ENCODE assay signal across 17 cellular contexts in genomic region chr5:16808936-16809815, GRCh38.
DNase-seq lines count a peak whose midpoint lies in the region; ATAC-seq, FAIRE-seq and TF ChIP-seq lines count a peak whose summit lies in the region.
"Had no signal": no experiment of that assay in that cellular context is flagged by ENCODE, and none has a peak within 500 bp of the region (broad histone marks: within the 10 kb centered on the region; RNA-seq: fewer than 3 reads in every experiment).

No MANE protein-coding gene starts in this region.

- peaks cover 10% of the 10 kb centered on the region for H3K36me3 Mint-ChIP-seq in astrocyte (ENCODE audit: low read depth, unreplicated experiment)

- H3K4me2 ChIP-seq in HCT116 (ENCODE audit: low read length) (peak overlapping the region; percentile 27), astrocyte (ENCODE audit: low read length) (peak overlapping the region; percentile 74), keratinocyte (ENCODE audit: control insufficient read depth, extremely low read depth, insufficient read depth, low read depth, low read length) (peak overlapping the region; percentile 34), skeletal muscle satellite cell (ENCODE audit: low read length) (peak overlapping the region; percentile 22)

- TF ChIP-seq RAD21 in HCT116 (IDR thresholded peaks at IDR 0.05; ENCODE audit: low read depth), result no peak

- H3K27me3 ChIP-seq in HCT116 (ENCODE audit: insufficient read depth, low read length) (no peaks in the 10 kb centered on the region), astrocyte (ENCODE audit: insufficient read depth, low read length) (no peaks in the 10 kb centered on the region), keratinocyte (ENCODE audit: control insufficient read depth, extremely low read depth, insufficient read depth, low read length) (no peaks in the 10 kb centered on the region), skeletal muscle satellite cell (ENCODE audit: control insufficient read depth, insufficient read depth, low read length) (no peaks in the 10 kb centered on the region), spleen (replicated peaks in 1 of 7) (no peaks in the 10 kb centered on the region)
- H3K27me3 ChIP-seq: ovary, tibial nerve had no signal

- H4K20me1 ChIP-seq in HCT116 (ENCODE audit: insufficient read depth) (no peaks in the 10 kb centered on the region), astrocyte (ENCODE audit: insufficient read depth, low read length) (peaks cover 86% of the 10 kb centered on the region), keratinocyte (ENCODE audit: control insufficient read depth, extremely low read depth, insufficient read depth, low read length) (peaks cover 22% of the 10 kb centered on the region)

- peak; percentile 54 for ATAC-seq in HCT116
- ATAC-seq in SK-N-SH treated with all-trans-retinoic acid at 6 μM for 48 hours, result no peak; the same call in 2 of the 3 replicates
- ATAC-seq in HG03432 (IDR thresholded peaks at IDR 0.05; ENCODE audit: unreplicated experiment), result no peak

- TF ChIP-seq POLR2A in HCT116 (IDR thresholded peaks at IDR 0.05; ENCODE audit: borderline replicate concordance, extremely low read depth, insufficient read depth, insufficient read length) (no peak), spleen (IDR thresholded peaks at IDR 0.05) (no peak)

- H3K4me1 ChIP-seq in HCT116 (ENCODE audit: control insufficient read depth in 1 of 2, insufficient read depth in 2 of 2, low read length in 2 of 2) (peaks cover 45 to 50% of the 10 kb centered on the region in 2 experiments), astrocyte (ENCODE audit: insufficient read depth, low read length) (peaks cover 20% of the 10 kb centered on the region), keratinocyte (ENCODE audit: control insufficient read depth, extremely low read depth, insufficient read depth, low read length) (peaks cover 16% of the 10 kb centered on the region), skeletal muscle satellite cell (ENCODE audit: control insufficient read depth, insufficient read depth, low read length) (peaks cover 23% of the 10 kb centered on the region), spleen (peaks cover 0 to 32% (median 9%) of the 10 kb centered on the region in 6 donors)

- H3K4me1 Mint-ChIP-seq in astrocyte (ENCODE audit: low read depth, unreplicated experiment), result peaks cover 34% of the 10 kb centered on the region

- DNase-seq in HCT116 (ENCODE audit: low read depth, low spot score), result no peak
- no peak for DNase-seq in astrocyte (ENCODE audit: low read depth)
- DNase-seq in keratinocyte (ENCODE audit: low read depth, low spot score), result no peak
- DNase-seq in spleen, result no peak
- no peak for DNase-seq in stimulated activated naive CD4-positive, alpha-beta T cell (lab: John Stamatoyannopoulos, UW)
- DNase-seq: activated naive CD4-positive, alpha-beta T cell treated with Interleukin-2 at 50 U/mL for 16 hours; C1 segment of cervical spinal cord; caudate nucleus; DMS79; HCEC 1CT; stimulated activated CD4-positive, alpha-beta T cell treated with anti-CD3 and anti-CD28 coated beads, Interleukin-12 subunit alpha, Interleukin-12 subunit beta, amount 100 ng/mL, for 4 hours had no signal

- intact Hi-C loops in HCT116 (cut with micrococcal nuclease) (no loop called here), spleen (cut with DNase I; ENCODE audit: low total_unique reads) (no loop called here)

- TF ChIP-seq CTCF in HCT116 (IDR thresholded peaks at IDR 0.05 in 2 of 3, conservative IDR thresholded peaks at IDR 0.05 in 1 of 3; ENCODE audit: borderline replicate concordance in 1 of 3, insufficient read depth in 1 of 3, low read depth in 2 of 3, low read length in 2 of 3), result no peak
- TF ChIP-seq CTCF in astrocyte (IDR thresholded peaks at IDR 0.05; ENCODE audit: insufficient read depth, low read depth, low read length), result no peak
- TF ChIP-seq CTCF in keratinocyte (optimal IDR thresholded peaks at IDR 0.05 in 1 of 3, IDR thresholded peaks at IDR 0.05 in 1 of 3, conservative IDR thresholded peaks at IDR 0.05 in 1 of 3; ENCODE audit: extremely low read depth in 1 of 3, insufficient read depth in 2 of 3, low read length in 3 of 3), result no peak
- TF ChIP-seq CTCF in spleen (IDR thresholded peaks at IDR 0.05 in 8 of 11, conservative IDR thresholded peaks at IDR 0.05 in 3 of 11), result no peak

- peak overlapping the region; percentile 31 for H3K27ac Mint-ChIP-seq in astrocyte (ENCODE audit: unreplicated experiment)

- H3K9ac ChIP-seq in HCT116 (ENCODE audit: low read length) (no peak overlapping the region), astrocyte (ENCODE audit: low read length) (no peak overlapping the region), keratinocyte (ENCODE audit: control insufficient read depth, extremely low read depth, insufficient read depth, low read length) (no peak overlapping the region), skeletal muscle satellite cell (ENCODE audit: low read depth, low read length) (peak overlapping the region; percentile 19)

- dilution Hi-C loops in keratinocyte (cut with MboI; ENCODE audit: extremely low pct_ligation_motif_present, low sequenced_read_pairs), result no loop called here

- H3K9me3 ChIP-seq in HCT116 (ENCODE audit: control insufficient read depth in 1 of 2, insufficient read depth in 1 of 2, low read depth in 1 of 2, low read length in 2 of 2), result no peaks in the 10 kb centered on the region
- H3K9me3 ChIP-seq in astrocyte (ENCODE audit: insufficient read depth, low read depth, low read length), result no peaks in the 10 kb centered on the region
- no peaks in the 10 kb centered on the region for H3K9me3 ChIP-seq in keratinocyte (ENCODE audit: control insufficient read depth, low read depth, low read length)
- H3K9me3 ChIP-seq in skeletal muscle satellite cell (replicated peaks; ENCODE audit: low read length), result no peaks in the 10 kb centered on the region
- no peaks in the 10 kb centered on the region for H3K9me3 ChIP-seq in spleen
- H3K9me3 ChIP-seq: ovary, tibial nerve had no signal

- H2AFZ ChIP-seq in HCT116 (ENCODE audit: low read depth, low read length, poor library complexity, severe bottlenecking) (no peak overlapping the region), astrocyte (ENCODE audit: low read depth, low read length) (no peak overlapping the region), keratinocyte (ENCODE audit: control insufficient read depth, low read length) (no peak overlapping the region)

- peaks cover 21% of the 10 kb centered on the region for H3K79me2 ChIP-seq in HCT116 (ENCODE audit: insufficient read depth, low read length)
- peaks cover 91% of the 10 kb centered on the region for H3K79me2 ChIP-seq in astrocyte (ENCODE audit: insufficient read depth, low read length)
- peaks cover 89% of the 10 kb centered on the region for H3K79me2 ChIP-seq in keratinocyte (ENCODE audit: control insufficient read depth, insufficient read depth, low read length)

- POLR2A ChIA-PET in HCT116 (lab: Charles Lee), result no interaction called here

- H3K4me3 ChIP-seq in HCT116 (replicated peaks in 1 of 2; ENCODE audit: low read depth in 1 of 2, low read length in 2 of 2) (no peak overlapping the region), astrocyte (ENCODE audit: insufficient read depth, low read depth, low read length) (no peak overlapping the region), keratinocyte (ENCODE audit: control insufficient read depth in 2 of 3, extremely low read depth in 1 of 3, insufficient read depth in 2 of 3, low read depth in 1 of 3, low read length in 3 of 3) (no peak overlapping the region), skeletal muscle satellite cell (ENCODE audit: low read length) (no peak overlapping the region), spleen (no peak overlapping the region)
- H3K4me3 ChIP-seq: lung, ovary, tibial nerve had no signal

- no peaks in the 10 kb centered on the region for H3K9me3 Mint-ChIP-seq in astrocyte (ENCODE audit: unreplicated experiment)

- no peaks in the 10 kb centered on the region for H3K27me3 Mint-ChIP-seq in astrocyte (ENCODE audit: low read depth, unreplicated experiment)

- H3K27ac ChIP-seq in HCT116 (ENCODE audit: low read depth, low read length) (peak overlapping the region; percentile 60), astrocyte (ENCODE audit: low read depth, low read length) (peak overlapping the region; percentile 19), keratinocyte (ENCODE audit: control insufficient read depth, insufficient read depth, low read length) (no peak overlapping the region), spleen (peak overlapping the region in 3 of 8 donors; percentile 27 to 58 (median 38))

- H3K9me1 ChIP-seq in keratinocyte (ENCODE audit: control insufficient read depth, extremely low read depth, insufficient read depth, low read length), result peaks cover 8% of the 10 kb centered on the region

- BruUV-seq in HCT116 (replicated peaks; lab: Mats Ljungman, UMichigan), result no TSS peak

- RAD21 ChIA-PET in HCT116 (lab: Charles Lee; ENCODE audit: low non-redundant PET in 1 of 2, low total read pairs in 2 of 2, uncharacterized antibody in 2 of 2, unreplicated experiment in 2 of 2), result no interaction called here

- H3K36me3 ChIP-seq in HCT116 (ENCODE audit: control insufficient read depth in 1 of 2, insufficient read depth in 2 of 2, low read length in 2 of 2) (no peaks in the 10 kb centered on the region), astrocyte (ENCODE audit: insufficient read depth, low read length) (peaks cover 2% of the 10 kb centered on the region), keratinocyte (ENCODE audit: control insufficient read depth in 2 of 2, extremely low read depth in 1 of 2, insufficient read depth in 2 of 2, low read length in 2 of 2) (peaks cover 0 to 8% of the 10 kb centered on the region in 2 experiments), skeletal muscle satellite cell (ENCODE audit: insufficient read depth, low read length) (peaks cover 5% of the 10 kb centered on the region), spleen (no peaks in the 10 kb centered on the region)
- H3K36me3 ChIP-seq: ovary, tibial nerve had no signal

- H3K9me2 ChIP-seq in HCT116 (ENCODE audit: insufficient read depth), result no peaks in the 10 kb centered on the region

- CTCF ChIA-PET in HCT116 (lab: Charles Lee), result no interaction called here

- 81 to 89% (median 86%) methylated on average over 17 of the region's 17 CpGs for WGBS in spleen, 5 donors

- H3K4me3 Mint-ChIP-seq in astrocyte (ENCODE audit: unreplicated experiment), result no peak overlapping the region

- FAIRE-seq in astrocyte (lab: Jason Lieb, UNC) (no peak), keratinocyte (lab: Jason Lieb, UNC) (peak; percentile 79)

TF ChIP-seq in SK-N-SH treated with all-trans-retinoic acid at 6 μM for 48 hours, 23 proteins besides CTCF, POLR2A, EP300 and RAD21 (continues in another document):
- TF ChIP-seq TCF4 (CRISPR knock-in tag; IDR thresholded peaks at IDR 0.05; ENCODE audit: borderline replicate concordance), result no peak
- no peak for TF ChIP-seq ZNF8 (CRISPR knock-in tag; IDR thresholded peaks at IDR 0.05)
- TF ChIP-seq ARNTL (CRISPR knock-in tag; IDR thresholded peaks at IDR 0.05; ENCODE audit: borderline replicate concordance, low read depth), result no peak
- no peak for TF ChIP-seq ZNF565 (CRISPR knock-in tag; conservative IDR thresholded peaks at IDR 0.05; ENCODE audit: low read depth)

Comparison
In these comparisons a context has a peak if more than half of its experiments do, and no peak if none do; other contexts are left out.
1. H3K4me2 ChIP-seq: peak in every context shown above with its lines; median percentile 74 in astrocyte; 34 in keratinocyte; 27 in HCT116; 22 in skeletal muscle satellite cell.